In genomic region chr13:110714798-110715394, GRCh38 we compare ENCODE assay signal across 8 cellular contexts. TPM values are rescaled to one million over a fixed set of nuclear protein-coding genes. Genes with fewer than 3 reads are reported as not detected.
DNase-seq lines count a peak whose midpoint lies in the region; ATAC-seq and TF ChIP-seq lines count a peak whose summit lies in the region.

No MANE protein-coding gene starts in this region.

- no peaks in the 10 kb centered on the region for H3K9me3 Mint-ChIP-seq in CD4-positive, alpha-beta T cell

- peak; percentile 100 for TF ChIP-seq POLR2A in IMR-90 (IDR thresholded peaks at IDR 0.05; ENCODE audit: low read depth, low read length)

- POLR2A ChIA-PET in CD4-positive, alpha-beta T cell (lab: Charles Lee): interaction anchor here (0.6 to 2.5 kb wide), 31 partner anchors 9 to 938 kb away, joined by 3 to 55 read pairs (median 5); partner anchors contain the start of genes ANKRD10, CARS2, IRS2 and NAXD
- POLR2A ChIA-PET in IMR-90 (lab: Charles Lee; ENCODE audit: unreplicated experiment): interaction anchor here (0.6 to 0.7 kb wide), 8 partner anchors 25 to 1569 kb away, joined by 3 to 7 read pairs (median 4); no protein-coding TSS in a partner anchor

- H2BK20ac ChIP-seq in IMR-90 (ENCODE audit: low read depth, low read length): no peak overlapping the region

- peaks cover 4% of the 10 kb centered on the region for H3K27me3 Mint-ChIP-seq in CD4-positive, alpha-beta T cell

- H3K23ac ChIP-seq in IMR-90 (ENCODE audit: low read depth, low read length): peak overlapping the region; percentile 73

- no peak for TF ChIP-seq CTCF in CD4-positive, alpha-beta T cell (IDR thresholded peaks at IDR 0.05)
- TF ChIP-seq CTCF in IMR-90 (conservative IDR thresholded peaks at IDR 0.05; ENCODE audit: low read depth, low read length): no peak

- H3K18ac ChIP-seq in IMR-90 (ENCODE audit: low read depth, low read length): peak overlapping the region; percentile 16; the same call in 1 of the 2 replicates

- peak overlapping the region; percentile 94 for H3K27ac Mint-ChIP-seq in CD4-positive, alpha-beta T cell

- H2AFZ ChIP-seq in IMR-90 (replicated peaks; ENCODE audit: low read length, poor library complexity): peak overlapping the region; percentile 94

- no peaks in the 10 kb centered on the region for H3K9me3 ChIP-seq in CD4-positive, alpha-beta T cell (ENCODE audit: control insufficient read depth, low read length)
- no peaks in the 10 kb centered on the region for H3K9me3 ChIP-seq in IMR-90 (ENCODE audit: control insufficient read depth, insufficient read depth, low read length)

- H3K9me1 ChIP-seq in IMR-90 (ENCODE audit: insufficient read depth, low read length): peaks cover 3% of the 10 kb centered on the region; the same call in 1 of the 2 replicates

- intact Hi-C loops in CD4-positive, alpha-beta T cell (cut with DNase I, micrococcal nuclease): loop anchor here (1.0 to 10.0 kb wide), 6 partner anchors 9 to 930 kb away; partner anchors contain the start of genes CARS2 (in 1 of the 2), IRS2 (in 1 of the 2) and NAXD (in 1 of the 2)
- intact Hi-C loops in IMR-90 (cut with micrococcal nuclease) (loop anchor here (1.0 to 5.0 kb wide), 4 partner anchors 42 to 200 kb away; partner anchors contain the start of gene ANKRD10), left colon (cut with DNase I, micrococcal nuclease) (no loop called here)

- H3K56ac ChIP-seq in IMR-90 (ENCODE audit: extremely low read depth, insufficient read depth, low read length): peak overlapping the region; percentile 92

- H3K27ac ChIP-seq in CD4-positive, alpha-beta T cell (ENCODE audit: low read depth, low read length): peak overlapping the region; percentile 89
- peak overlapping the region; percentile 83 for H3K27ac ChIP-seq in IMR-90 (ENCODE audit: insufficient read depth, low read length)

- H4K20me1 ChIP-seq in IMR-90 (ENCODE audit: insufficient read depth, low read length): peaks cover 41% of the 10 kb centered on the region

- peaks cover 6% of the 10 kb centered on the region; the same call in 1 of the 2 replicates for H3K36me3 ChIP-seq in IMR-90 (ENCODE audit: control insufficient read depth, insufficient read depth, low read length)

- TF ChIP-seq RAD21 in IMR-90 (IDR thresholded peaks at IDR 0.05; ENCODE audit: low read length): no peak

- dilution Hi-C loops in IMR-90 (cut with HindIII; ENCODE audit: low sequenced_read_pairs, unreplicated experiment): no loop called here

- peak in 8 of 10 experiments; percentile 36 to 62 (median 44) for DNase-seq in CD4-positive, alpha-beta T cell
- DNase-seq in IMR-90: peak; percentile 25
- peak in 4 of 5 donors; percentile 30 to 56 (median 44) for DNase-seq in T-helper 1 cell
- DNase-seq in central memory CD4-positive, alpha-beta T cell: peak; percentile 58
- peak; percentile 67 to 74 for DNase-seq in left colon
- peak; percentile 46 for DNase-seq in stimulated activated CD4-positive, alpha-beta T cell treated with anti-CD3 and anti-CD28 coated beads, Interleukin-4, amount 100 ng/mL, for 1 hour
- DNase-seq in HuH-7.5 (ENCODE audit: low spot score): no peak

- H3K9ac ChIP-seq in IMR-90 (ENCODE audit: low read depth, low read length): peak overlapping the region; percentile 87

- 0% methylated on average over 36 of the region's 49 CpGs; no CpG with 5 or more reads in 1 of the 2 experiments for WGBS in IMR-90 (ENCODE audit: extremely low coverage in 2 of 2, insufficient read length in 1 of 2), 2 experiments

- peak overlapping the region; percentile 11; the same call in 1 of the 2 replicates for H4K5ac ChIP-seq in IMR-90 (ENCODE audit: low read depth, low read length)

- peak overlapping the region in 1 of 2 experiments; percentile 44; a peak in 1 of 4 replicates for H4K8ac ChIP-seq in IMR-90 (ENCODE audit: low read depth in 2 of 2, low read length in 2 of 2)

- H3K27me3 ChIP-seq in CD4-positive, alpha-beta T cell (ENCODE audit: control insufficient read depth, insufficient read depth, low read length): no peaks in the 10 kb centered on the region
- H3K27me3 ChIP-seq in IMR-90 (ENCODE audit: control insufficient read depth, insufficient read depth, low read length): no peaks in the 10 kb centered on the region

- H4K91ac ChIP-seq in IMR-90 (ENCODE audit: insufficient read depth, low read depth, low read length): peak overlapping the region; percentile 53

- peak overlapping the region; percentile 67 for H3K4me2 ChIP-seq in IMR-90 (ENCODE audit: low read depth, low read length)

- H2BK120ac ChIP-seq in IMR-90 (ENCODE audit: low read depth, low read length): peak overlapping the region; percentile 33; the same call in 1 of the 2 replicates

- peak overlapping the region; percentile 98 for H2AK9ac ChIP-seq in IMR-90 (replicated peaks; ENCODE audit: low read depth, low read length, poor library complexity)

- H2BK5ac ChIP-seq in IMR-90 (ENCODE audit: low read depth, low read length, poor library complexity, severe bottlenecking): peak overlapping the region; percentile 82

- H3K4me3 Mint-ChIP-seq in CD4-positive, alpha-beta T cell: peak overlapping the region; percentile 98

- no TSS peak for BruUV-seq in IMR-90 (replicated peaks; lab: Mats Ljungman, UMichigan)

- peaks cover 42% of the 10 kb centered on the region for H3K36me3 Mint-ChIP-seq in CD4-positive, alpha-beta T cell (ENCODE audit: low read depth)

- H3K79me1 ChIP-seq in IMR-90 (ENCODE audit: low read depth in 1 of 2, low read length in 2 of 2): peaks cover 6 to 43% of the 10 kb centered on the region in 2 experiments; a peak in 3 of 4 replicates

- peak overlapping the region; percentile 76 for H3K14ac ChIP-seq in IMR-90 (replicated peaks; ENCODE audit: low read depth, low read length)

- H2AK5ac ChIP-seq in IMR-90 (ENCODE audit: low read depth, low read length): peak overlapping the region; percentile 37

- peak overlapping the region; percentile 79 for H3K4ac ChIP-seq in IMR-90 (ENCODE audit: low read depth, low read length)

- no peak overlapping the region for H2BK15ac ChIP-seq in IMR-90 (ENCODE audit: low read depth, low read length)

- H3K4me3 ChIP-seq in IMR-90 (ENCODE audit: insufficient read depth, low read depth, low read length): peak overlapping the region; percentile 98

- CTCF ChIA-PET in CD4-positive, alpha-beta T cell (lab: Charles Lee): interaction anchor here (0.6 to 2.3 kb wide), 2 partner anchors 200 to 1222 kb away, joined by 3 to 6 read pairs; partner anchors contain the start of gene ANKRD10
- CTCF ChIA-PET in IMR-90 (lab: Yijun Ruan, JAX): interaction anchor here (0.6 kb wide), 2 partner anchors 9 to 44 kb away, joined by 3 to 4 read pairs; no protein-coding TSS in a partner anchor

- peaks cover 39% of the 10 kb centered on the region for H3K4me1 Mint-ChIP-seq in CD4-positive, alpha-beta T cell (ENCODE audit: low read depth)

- ATAC-seq in CD4-positive, alpha-beta T cell (ENCODE audit: poor library complexity): no peak
- no peak for ATAC-seq in IMR-90 (ENCODE audit: low read depth)
- ATAC-seq in left colon: peak; percentile 7
- no peak for ATAC-seq in GM21423 (IDR thresholded peaks at IDR 0.05; ENCODE audit: unreplicated experiment)

- in situ Hi-C loops in IMR-90 (cut with MboI; ENCODE audit: low sequenced_read_pairs): loop anchor here (5.0 kb wide), 1 partner anchor 92 kb away; no protein-coding TSS in a partner anchor

- H3K4me1 ChIP-seq in IMR-90 (ENCODE audit: control insufficient read depth, insufficient read depth, low read length): no peaks in the 10 kb centered on the region; the same call in 1 of the 2 replicates

TF ChIP-seq in IMR-90, 13 proteins besides CTCF, POLR2A, EP300 and RAD21:
- TF ChIP-seq NFE2L2 (IDR thresholded peaks at IDR 0.05; ENCODE audit: low read depth, low read length) (peak; percentile 43; the same call in 1 of the 2 replicates), MAZ (IDR thresholded peaks at IDR 0.05; ENCODE audit: borderline replicate concordance, low read depth, low read length) (no peak)
TF ChIP-seq in IMR-90: peak in this region for 1.

RNA-seq across cellular contexts. Expression of gene ING1, which starts 1.4 kb away (rescaled TPM):
- total RNA-seq in CD4-positive, alpha-beta T cell: 10 to 100 TPM; 14.6 to 16.2 TPM
- total RNA-seq in IMR-90 (2012; rRNA removed): 9.1 and 11.7 TPM in 2 replicates
- 13.5 and 17.5 TPM in 2 replicates for polyA plus RNA-seq in IMR-90 (2012; rRNA removed)
- polyA plus RNA-seq in IMR-90 (2012; cell fraction: cytosol; rRNA removed): 12.9 and 25.4 TPM in 2 replicates
- 22.3 and 33.7 TPM in 2 replicates for polyA plus RNA-seq in IMR-90 (2012; cell fraction: nucleus; rRNA removed; ENCODE audit: low replicate concordance)
- total RNA-seq in left colon: 10 to 100 TPM; 13.2 to 15.2 TPM

RNA-seq across cellular contexts. Expression of gene CARS2, which starts 9.0 kb away (rescaled TPM):
- 10 to 100 TPM; 50.2 to 56.5 TPM for total RNA-seq in CD4-positive, alpha-beta T cell
- total RNA-seq in IMR-90 (2012; rRNA removed): 71.4 and 76.2 TPM in 2 replicates
- 75.1 and 76.4 TPM in 2 replicates for polyA plus RNA-seq in IMR-90 (2012; rRNA removed)
- 40.3 and 63.1 TPM in 2 replicates for polyA plus RNA-seq in IMR-90 (2012; cell fraction: cytosol; rRNA removed)
- polyA plus RNA-seq in IMR-90 (2012; cell fraction: nucleus; rRNA removed; ENCODE audit: low replicate concordance): 266 and 332 TPM in 2 replicates
- total RNA-seq in left colon: 10 to 100 TPM; 38.4 to 55.8 TPM

Comparison
In these comparisons a context has a peak if more than half of its experiments do, and no peak if none do; other contexts are left out.
1. intact Hi-C loops: an anchor here in CD4-positive, alpha-beta T cell (1.0 to 10.0 kb wide) and IMR-90 (1.0 to 5.0 kb wide); none called in left colon.